Comparison of ENCODE assay signal across 1 cellular context in genomic region chr20:63943007-63943807, GRCh38.
TF ChIP-seq lines count a peak whose summit lies in the region.

No MANE protein-coding gene starts in this region.

TF ChIP-seq in K562, 482 proteins besides CTCF, POLR2A, EP300 and RAD21:
- no peak for TF ChIP-seq GTF2B (IDR thresholded peaks at IDR 0.05; ENCODE audit: extremely low read depth, insufficient read length)
- TF ChIP-seq RBM22 (IDR thresholded peaks at IDR 0.05; ENCODE audit: low read depth, low read length, poor library complexity, severe bottlenecking), result peak; percentile 23
- no peak for TF ChIP-seq HDAC8 (tag; IDR thresholded peaks at IDR 0.05)
- TF ChIP-seq ZNF507 (tag; conservative IDR thresholded peaks at IDR 0.05), result no peak
- TF ChIP-seq LCOR (CRISPR knock-in tag; IDR thresholded peaks at IDR 0.05), result no peak
- TF ChIP-seq NR0B1 (IDR thresholded peaks at IDR 0.05; ENCODE audit: partially characterized antibody), result no peak
- TF ChIP-seq POLR2G (IDR thresholded peaks at IDR 0.05; ENCODE audit: low read depth, low read length), result peak; percentile 63
- no peak for TF ChIP-seq HNRNPH1 (optimal IDR thresholded peaks at IDR 0.05; ENCODE audit: low read depth, low read length)
- TF ChIP-seq HNRNPLL (IDR thresholded peaks at IDR 0.05; ENCODE audit: low read depth, low read length, poor library complexity, severe bottlenecking), result no peak
- TF ChIP-seq PHF8 (IDR thresholded peaks at IDR 0.05; ENCODE audit: borderline replicate concordance, low read length), result no peak
- no peak for TF ChIP-seq MECOM (CRISPR knock-in tag; IDR thresholded peaks at IDR 0.05)
- no peak for TF ChIP-seq BRCA1 (IDR thresholded peaks at IDR 0.05)
- no peak for TF ChIP-seq BRCA1 (CRISPR knock-in tag; IDR thresholded peaks at IDR 0.05)
- TF ChIP-seq SREBF1 (IDR thresholded peaks at IDR 0.05; ENCODE audit: borderline replicate concordance, low read depth, low read length), result no peak
- no peak for TF ChIP-seq HDAC2 (IDR thresholded peaks at IDR 0.05)
- no peak for TF ChIP-seq MCM7 (IDR thresholded peaks at IDR 0.05)
- no peak for TF ChIP-seq SMC3 (conservative IDR thresholded peaks at IDR 0.05; ENCODE audit: insufficient read depth, low read depth, low read length)
